1 cellular context compared by ENCODE assay signal in the genomic region with DNA sequence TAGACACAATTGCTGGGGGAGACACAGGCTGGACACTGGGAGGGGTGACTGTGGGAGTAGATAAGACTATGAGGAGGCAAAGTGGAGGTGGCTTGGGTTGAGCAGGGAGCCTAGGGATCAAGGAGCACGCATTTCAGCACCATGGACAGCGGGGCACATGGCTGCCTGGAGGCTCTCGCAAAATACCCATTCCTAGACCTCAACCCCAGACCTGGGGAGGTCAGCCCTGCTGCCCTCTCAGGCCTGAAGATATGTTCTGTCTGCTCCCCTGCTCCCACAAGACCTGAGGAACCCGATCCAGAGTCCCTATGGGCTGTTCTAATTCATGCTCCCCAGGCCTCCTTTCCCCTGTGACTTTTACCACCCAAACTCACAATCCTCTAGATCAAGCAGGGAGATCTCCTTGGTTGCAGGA.
TF ChIP-seq lines count a peak whose summit lies in the region.

No MANE protein-coding gene starts in this region.

TF ChIP-seq in HCT116, 20 proteins besides CTCF, POLR2A, EP300 and RAD21 (continued from another document):
- TF ChIP-seq, protein P1, sequence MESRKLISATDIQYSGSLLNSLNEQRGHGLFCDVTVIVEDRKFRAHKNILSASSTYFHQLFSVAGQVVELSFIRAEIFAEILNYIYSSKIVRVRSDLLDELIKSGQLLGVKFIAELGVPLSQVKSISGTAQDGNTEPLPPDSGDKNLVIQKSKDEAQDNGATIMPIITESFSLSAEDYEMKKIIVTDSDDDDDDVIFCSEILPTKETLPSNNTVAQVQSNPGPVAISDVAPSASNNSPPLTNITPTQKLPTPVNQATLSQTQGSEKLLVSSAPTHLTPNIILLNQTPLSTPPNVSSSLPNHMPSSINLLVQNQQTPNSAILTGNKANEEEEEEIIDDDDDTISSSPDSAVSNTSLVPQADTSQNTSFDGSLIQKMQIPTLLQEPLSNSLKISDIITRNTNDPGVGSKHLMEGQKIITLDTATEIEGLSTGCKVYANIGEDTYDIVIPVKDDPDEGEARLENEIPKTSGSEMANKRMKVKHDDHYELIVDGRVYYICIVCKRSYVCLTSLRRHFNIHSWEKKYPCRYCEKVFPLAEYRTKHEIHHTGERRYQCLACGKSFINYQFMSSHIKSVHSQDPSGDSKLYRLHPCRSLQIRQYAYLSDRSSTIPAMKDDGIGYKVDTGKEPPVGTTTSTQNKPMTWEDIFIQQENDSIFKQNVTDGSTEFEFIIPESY (IDR thresholded peaks at IDR 0.05; ENCODE audit: extremely low read depth, insufficient replicate concordance, low read length): no peak
- TF ChIP-seq, protein P2, sequence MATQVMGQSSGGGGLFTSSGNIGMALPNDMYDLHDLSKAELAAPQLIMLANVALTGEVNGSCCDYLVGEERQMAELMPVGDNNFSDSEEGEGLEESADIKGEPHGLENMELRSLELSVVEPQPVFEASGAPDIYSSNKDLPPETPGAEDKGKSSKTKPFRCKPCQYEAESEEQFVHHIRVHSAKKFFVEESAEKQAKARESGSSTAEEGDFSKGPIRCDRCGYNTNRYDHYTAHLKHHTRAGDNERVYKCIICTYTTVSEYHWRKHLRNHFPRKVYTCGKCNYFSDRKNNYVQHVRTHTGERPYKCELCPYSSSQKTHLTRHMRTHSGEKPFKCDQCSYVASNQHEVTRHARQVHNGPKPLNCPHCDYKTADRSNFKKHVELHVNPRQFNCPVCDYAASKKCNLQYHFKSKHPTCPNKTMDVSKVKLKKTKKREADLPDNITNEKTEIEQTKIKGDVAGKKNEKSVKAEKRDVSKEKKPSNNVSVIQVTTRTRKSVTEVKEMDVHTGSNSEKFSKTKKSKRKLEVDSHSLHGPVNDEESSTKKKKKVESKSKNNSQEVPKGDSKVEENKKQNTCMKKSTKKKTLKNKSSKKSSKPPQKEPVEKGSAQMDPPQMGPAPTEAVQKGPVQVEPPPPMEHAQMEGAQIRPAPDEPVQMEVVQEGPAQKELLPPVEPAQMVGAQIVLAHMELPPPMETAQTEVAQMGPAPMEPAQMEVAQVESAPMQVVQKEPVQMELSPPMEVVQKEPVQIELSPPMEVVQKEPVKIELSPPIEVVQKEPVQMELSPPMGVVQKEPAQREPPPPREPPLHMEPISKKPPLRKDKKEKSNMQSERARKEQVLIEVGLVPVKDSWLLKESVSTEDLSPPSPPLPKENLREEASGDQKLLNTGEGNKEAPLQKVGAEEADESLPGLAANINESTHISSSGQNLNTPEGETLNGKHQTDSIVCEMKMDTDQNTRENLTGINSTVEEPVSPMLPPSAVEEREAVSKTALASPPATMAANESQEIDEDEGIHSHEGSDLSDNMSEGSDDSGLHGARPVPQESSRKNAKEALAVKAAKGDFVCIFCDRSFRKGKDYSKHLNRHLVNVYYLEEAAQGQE (IDR thresholded peaks at IDR 0.05; ENCODE audit: low read depth): peak; percentile 91
- TF ChIP-seq POLR2AphosphoS5 (IDR thresholded peaks at IDR 0.05; ENCODE audit: low read depth, low read length) (no peak), ZNF274 (IDR thresholded peaks at IDR 0.05; ENCODE audit: low read depth, low read length) (no peak), SIN3A (IDR thresholded peaks at IDR 0.05; ENCODE audit: low read depth) (no peak), CBX3 (IDR thresholded peaks at IDR 0.05; ENCODE audit: low read depth) (0 out of 2 replicates have a peak, but pooled peaks have one; percentile 25)
- TF ChIP-seq, protein P3, sequence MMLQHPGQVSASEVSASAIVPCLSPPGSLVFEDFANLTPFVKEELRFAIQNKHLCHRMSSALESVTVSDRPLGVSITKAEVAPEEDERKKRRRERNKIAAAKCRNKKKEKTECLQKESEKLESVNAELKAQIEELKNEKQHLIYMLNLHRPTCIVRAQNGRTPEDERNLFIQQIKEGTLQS (IDR thresholded peaks at IDR 0.05): no peak
TF ChIP-seq in HCT116: peak in this region for 3.
